Comparison of ENCODE assay signal across 1 cellular context in the genomic region with DNA sequence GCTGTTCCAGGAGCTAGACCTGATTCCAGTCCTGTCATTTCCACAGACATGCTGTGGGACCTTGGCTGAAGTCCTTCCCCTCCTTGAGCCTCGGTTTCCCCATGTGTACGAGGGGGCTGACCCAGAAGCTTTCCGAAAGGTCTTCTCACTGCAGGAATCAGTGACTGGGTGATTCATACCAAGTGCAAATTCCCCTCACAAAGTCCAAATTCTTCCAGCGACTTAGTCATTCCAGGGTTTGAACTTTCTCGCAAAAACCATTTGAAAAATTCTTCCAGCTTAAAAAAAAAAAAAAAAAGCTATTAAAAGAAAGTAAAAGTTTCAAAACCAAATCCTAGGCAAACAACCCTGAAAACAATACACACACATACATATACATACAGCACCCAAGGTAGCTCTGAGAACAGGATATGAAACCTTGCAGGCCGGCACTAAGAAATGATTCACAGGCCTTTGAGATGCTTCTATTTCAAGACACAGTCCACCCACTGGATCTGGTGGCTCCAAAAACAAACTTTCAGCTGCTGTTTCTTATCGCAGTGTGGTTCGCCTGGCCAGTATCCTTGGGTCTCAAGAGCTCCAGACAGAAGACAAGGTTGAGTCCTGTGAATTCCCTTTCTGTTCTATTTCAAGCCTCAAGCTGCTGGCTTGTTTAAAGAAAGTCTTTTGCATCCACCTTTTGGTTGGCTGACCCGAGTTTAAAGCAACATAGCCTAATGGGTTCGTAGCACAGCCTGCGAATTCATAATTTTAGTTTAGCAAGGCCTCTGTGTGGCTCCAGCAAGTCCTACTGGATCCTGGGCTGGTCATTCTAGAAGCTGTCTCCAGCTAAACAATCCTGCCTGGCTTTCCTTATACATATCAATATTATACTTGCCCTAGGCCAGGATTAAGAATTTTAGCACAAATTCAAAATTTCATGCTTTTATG.
TF ChIP-seq lines count a peak whose summit lies in the region.

No MANE protein-coding gene starts in this region.

TF ChIP-seq in GM23338, 12 proteins besides CTCF, POLR2A, EP300 and RAD21 (continued from another document):
- TF ChIP-seq, protein P1, sequence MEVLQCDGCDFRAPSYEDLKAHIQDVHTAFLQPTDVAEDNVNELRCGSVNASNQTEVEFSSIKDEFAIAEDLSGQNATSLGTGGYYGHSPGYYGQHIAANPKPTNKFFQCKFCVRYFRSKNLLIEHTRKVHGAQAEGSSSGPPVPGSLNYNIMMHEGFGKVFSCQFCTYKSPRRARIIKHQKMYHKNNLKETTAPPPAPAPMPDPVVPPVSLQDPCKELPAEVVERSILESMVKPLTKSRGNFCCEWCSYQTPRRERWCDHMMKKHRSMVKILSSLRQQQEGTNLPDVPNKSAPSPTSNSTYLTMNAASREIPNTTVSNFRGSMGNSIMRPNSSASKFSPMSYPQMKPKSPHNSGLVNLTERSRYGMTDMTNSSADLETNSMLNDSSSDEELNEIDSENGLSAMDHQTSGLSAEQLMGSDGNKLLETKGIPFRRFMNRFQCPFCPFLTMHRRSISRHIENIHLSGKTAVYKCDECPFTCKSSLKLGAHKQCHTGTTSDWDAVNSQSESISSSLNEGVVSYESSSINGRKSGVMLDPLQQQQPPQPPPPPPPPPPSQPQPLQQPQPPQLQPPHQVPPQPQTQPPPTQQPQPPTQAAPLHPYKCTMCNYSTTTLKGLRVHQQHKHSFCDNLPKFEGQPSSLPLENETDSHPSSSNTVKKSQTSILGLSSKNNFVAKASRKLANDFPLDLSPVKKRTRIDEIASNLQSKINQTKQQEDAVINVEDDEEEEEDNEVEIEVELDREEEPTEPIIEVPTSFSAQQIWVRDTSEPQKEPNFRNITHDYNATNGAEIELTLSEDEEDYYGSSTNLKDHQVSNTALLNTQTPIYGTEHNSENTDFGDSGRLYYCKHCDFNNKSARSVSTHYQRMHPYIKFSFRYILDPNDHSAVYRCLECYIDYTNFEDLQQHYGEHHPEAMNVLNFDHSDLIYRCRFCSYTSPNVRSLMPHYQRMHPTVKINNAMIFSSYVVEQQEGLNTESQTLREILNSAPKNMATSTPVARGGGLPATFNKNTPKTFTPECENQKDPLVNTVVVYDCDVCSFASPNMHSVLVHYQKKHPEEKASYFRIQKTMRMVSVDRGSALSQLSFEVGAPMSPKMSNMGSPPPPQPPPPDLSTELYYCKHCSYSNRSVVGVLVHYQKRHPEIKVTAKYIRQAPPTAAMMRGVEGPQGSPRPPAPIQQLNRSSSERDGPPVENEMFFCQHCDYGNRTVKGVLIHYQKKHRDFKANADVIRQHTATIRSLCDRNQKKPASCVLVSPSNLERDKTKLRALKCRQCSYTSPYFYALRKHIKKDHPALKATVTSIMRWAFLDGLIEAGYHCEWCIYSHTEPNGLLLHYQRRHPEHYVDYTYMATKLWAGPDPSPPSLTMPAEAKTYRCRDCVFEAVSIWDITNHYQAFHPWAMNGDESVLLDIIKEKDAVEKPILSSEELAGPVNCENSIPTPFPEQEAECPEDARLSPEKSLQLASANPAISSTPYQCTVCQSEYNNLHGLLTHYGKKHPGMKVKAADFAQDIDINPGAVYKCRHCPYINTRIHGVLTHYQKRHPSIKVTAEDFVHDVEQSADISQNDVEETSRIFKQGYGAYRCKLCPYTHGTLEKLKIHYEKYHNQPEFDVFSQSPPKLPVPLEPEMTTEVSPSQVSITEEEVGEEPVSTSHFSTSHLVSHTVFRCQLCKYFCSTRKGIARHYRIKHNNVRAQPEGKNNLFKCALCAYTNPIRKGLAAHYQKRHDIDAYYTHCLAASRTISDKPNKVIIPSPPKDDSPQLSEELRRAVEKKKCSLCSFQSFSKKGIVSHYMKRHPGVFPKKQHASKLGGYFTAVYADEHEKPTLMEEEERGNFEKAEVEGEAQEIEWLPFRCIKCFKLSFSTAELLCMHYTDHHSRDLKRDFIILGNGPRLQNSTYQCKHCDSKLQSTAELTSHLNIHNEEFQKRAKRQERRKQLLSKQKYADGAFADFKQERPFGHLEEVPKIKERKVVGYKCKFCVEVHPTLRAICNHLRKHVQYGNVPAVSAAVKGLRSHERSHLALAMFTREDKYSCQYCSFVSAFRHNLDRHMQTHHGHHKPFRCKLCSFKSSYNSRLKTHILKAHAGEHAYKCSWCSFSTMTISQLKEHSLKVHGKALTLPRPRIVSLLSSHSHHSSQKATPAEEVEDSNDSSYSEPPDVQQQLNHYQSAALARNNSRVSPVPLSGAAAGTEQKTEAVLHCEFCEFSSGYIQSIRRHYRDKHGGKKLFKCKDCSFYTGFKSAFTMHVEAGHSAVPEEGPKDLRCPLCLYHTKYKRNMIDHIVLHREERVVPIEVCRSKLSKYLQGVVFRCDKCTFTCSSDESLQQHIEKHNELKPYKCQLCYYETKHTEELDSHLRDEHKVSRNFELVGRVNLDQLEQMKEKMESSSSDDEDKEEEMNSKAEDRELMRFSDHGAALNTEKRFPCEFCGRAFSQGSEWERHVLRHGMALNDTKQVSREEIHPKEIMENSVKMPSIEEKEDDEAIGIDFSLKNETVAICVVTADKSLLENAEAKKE (CRISPR knock-in tag; IDR thresholded peaks at IDR 0.05), result no peak
